Comparison of ENCODE assay signal across 16 cellular contexts in the genomic region with DNA sequence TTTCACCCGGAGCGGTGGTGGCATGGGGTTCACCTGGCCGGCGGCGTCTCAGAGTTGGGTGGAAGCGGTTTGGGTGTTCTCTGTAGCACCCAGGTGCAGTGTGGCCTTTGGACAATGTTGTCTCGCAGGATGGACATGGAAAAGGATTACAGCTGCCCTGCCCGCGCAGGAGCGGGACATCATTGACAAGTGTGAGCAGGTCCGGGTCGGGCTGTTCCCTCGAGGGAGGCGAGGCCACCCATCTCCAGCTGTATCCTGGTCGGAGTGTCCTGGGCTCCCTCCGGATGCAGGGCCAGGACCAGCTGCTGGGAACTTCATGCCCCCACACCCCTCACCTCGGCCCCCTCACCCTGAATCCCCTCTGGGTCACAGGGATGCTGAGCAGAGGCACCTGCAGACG.
"Had no signal": no experiment of that assay in that cellular context is flagged by ENCODE, and none has a peak within 500 bp of the region (broad histone marks: within the 10 kb centered on the region; RNA-seq: fewer than 3 reads in every experiment).

No MANE protein-coding gene starts in this region.

- H3K27ac ChIP-seq: colonic mucosa, heart right ventricle, neutrophil, thyroid gland had no signal

- DNase-seq: colonic mucosa; effector memory CD4-positive, alpha-beta T cell; heart right ventricle; hypothalamus; kidney glomerular epithelial cell; mammary epithelial cell; naive thymus-derived CD4-positive, alpha-beta T cell; nephron progenitor cell; right cardiac atrium; small intestine; stimulated activated CD4-positive, alpha-beta T cell treated with anti-CD3 and anti-CD28 coated beads, Interleukin-12 subunit alpha, Interleukin-12 subunit beta, amount 100 ng/mL, for 4 hours; stimulated activated naive CD4-positive, alpha-beta T cell; thyroid gland had no signal

- H3K4me1 ChIP-seq: colonic mucosa, heart right ventricle, thyroid gland had no signal

- H3K36me3 Mint-ChIP-seq: naive thymus-derived CD4-positive, alpha-beta T cell; type B pancreatic cell had no signal

- H3K27me3 Mint-ChIP-seq: naive thymus-derived CD4-positive, alpha-beta T cell had no signal

- H3K4me3 ChIP-seq: colonic mucosa, heart right ventricle, thyroid gland had no signal

- H3K4me1 Mint-ChIP-seq: naive thymus-derived CD4-positive, alpha-beta T cell; nephron progenitor cell had no signal

- H3K27me3 ChIP-seq: colonic mucosa, heart right ventricle, neutrophil, thyroid gland had no signal

- H3K4me3 Mint-ChIP-seq: naive thymus-derived CD4-positive, alpha-beta T cell; nephron progenitor cell; type B pancreatic cell had no signal

- H3K27ac Mint-ChIP-seq: naive thymus-derived CD4-positive, alpha-beta T cell; nephron progenitor cell; type B pancreatic cell had no signal

- H3K9me3 ChIP-seq: colonic mucosa, heart right ventricle, thyroid gland had no signal

- H3K36me3 ChIP-seq: colonic mucosa, heart right ventricle, neutrophil, thyroid gland had no signal

- H3K9me3 Mint-ChIP-seq: type B pancreatic cell had no signal

- ATAC-seq: esophagus mucosa; heart right ventricle; naive thymus-derived CD4-positive, alpha-beta T cell; right cardiac atrium had no signal
